24 cellular contexts compared by ENCODE assay signal in genomic region chr9:9961487-9961886, GRCh38.
"Had no signal": no experiment of that assay in that cellular context is flagged by ENCODE, and none has a peak within 500 bp of the region (broad histone marks: within the 10 kb centered on the region; RNA-seq: fewer than 3 reads in every experiment).

No MANE protein-coding gene starts in this region.

- H3K27me3 Mint-ChIP-seq: activated CD4-positive, alpha-beta T cell treated with anti-CD3 and anti-CD28 coated beads for 36 hours; activated naive CD8-positive, alpha-beta T cell; activated T-cell treated with anti-CD3 and anti-CD28 coated beads, Interleukin-2, amount 50 U/mL, for 24 hours; activated T-helper 17 cell treated with anti-CD3 and anti-CD28 coated beads, Interleukin-2, amount 50 U/mL, for 72 hours; dendritic cell treated with granulocyte-macrophage colony-stimulating factor and Interleukin-4, amounts not matched to agents 40 ng/mL and 50 ng/mL, for 4 days; natural killer cell treated with Interleukin-12 subunit alpha and Interleukin-12 subunit beta and Interleukin-15 and Interleukin-18, amount 100 ng/mL, for 72 hours had no signal

- H3K27ac Mint-ChIP-seq: activated CD4-positive, alpha-beta T cell treated with anti-CD3 and anti-CD28 coated beads for 36 hours; activated naive CD8-positive, alpha-beta T cell; activated T-cell treated with anti-CD3 and anti-CD28 coated beads, Interleukin-2, amount 50 U/mL, for 24 hours; activated T-helper 17 cell treated with anti-CD3 and anti-CD28 coated beads, Interleukin-2, amount 50 U/mL, for 72 hours; dendritic cell treated with granulocyte-macrophage colony-stimulating factor and Interleukin-4, amounts not matched to agents 40 ng/mL and 50 ng/mL, for 4 days; immature natural killer cell; natural killer cell treated with Interleukin-12 subunit alpha and Interleukin-12 subunit beta and Interleukin-15 and Interleukin-18, amount 100 ng/mL, for 72 hours; WTC11 had no signal

- DNase-seq: activated CD4-positive, alpha-beta T cell treated with anti-CD3 and anti-CD28 coated beads for 36 hours; activated CD4-positive, alpha-beta T cell treated with anti-CD3 and anti-CD28 coated beads, Interleukin-2, amount 50 U/mL, for 4 hours; activated CD8-positive, alpha-beta memory T cell treated with anti-CD3 and anti-CD28 coated beads for 24 hours; activated CD8-positive, alpha-beta memory T cell treated with anti-CD3 and anti-CD28 coated beads, Interleukin-2, amount 50 U/mL, for 4 hours; activated naive CD4-positive, alpha-beta T cell; activated T-cell treated with anti-CD3 and anti-CD28 coated beads, Interleukin-2, amount 50 U/mL, for 24 hours; amniotic stem cell; effector CD8-positive, alpha-beta T cell; glutamatergic neuron; immature natural killer cell; left ventricle myocardium superior; mammary epithelial cell; midbrain; ovary; psoas muscle; right lobe of liver; stimulated activated CD4-positive, alpha-beta T cell treated with anti-CD3 and anti-CD28 coated beads, Interleukin-1b, Interleukin-23, amount 100 ng/mL, for 48 hours; stomach; T-helper 9 cell had no signal

- H3K36me3 Mint-ChIP-seq: activated naive CD8-positive, alpha-beta T cell; immature natural killer cell; natural killer cell treated with Interleukin-12 subunit alpha and Interleukin-12 subunit beta and Interleukin-15 and Interleukin-18, amount 100 ng/mL, for 72 hours; WTC11 had no signal

- H3K4me1 Mint-ChIP-seq: activated CD4-positive, alpha-beta T cell treated with anti-CD3 and anti-CD28 coated beads for 36 hours; activated T-helper 17 cell treated with anti-CD3 and anti-CD28 coated beads, Interleukin-2, amount 50 U/mL, for 72 hours; immature natural killer cell had no signal

- H3K4me3 Mint-ChIP-seq: activated CD4-positive, alpha-beta T cell treated with anti-CD3 and anti-CD28 coated beads for 36 hours; activated naive CD8-positive, alpha-beta T cell; activated T-cell treated with anti-CD3 and anti-CD28 coated beads, Interleukin-2, amount 50 U/mL, for 24 hours; activated T-helper 17 cell treated with anti-CD3 and anti-CD28 coated beads, Interleukin-2, amount 50 U/mL, for 72 hours; dendritic cell treated with granulocyte-macrophage colony-stimulating factor and Interleukin-4, amounts not matched to agents 40 ng/mL and 50 ng/mL, for 4 days; immature natural killer cell; natural killer cell treated with Interleukin-12 subunit alpha and Interleukin-12 subunit beta and Interleukin-15 and Interleukin-18, amount 100 ng/mL, for 72 hours; WTC11 had no signal

- H3K9me3 Mint-ChIP-seq: activated T-cell treated with anti-CD3 and anti-CD28 coated beads, Interleukin-2, amount 50 U/mL, for 24 hours; activated T-helper 17 cell treated with anti-CD3 and anti-CD28 coated beads, Interleukin-2, amount 50 U/mL, for 72 hours; dendritic cell treated with granulocyte-macrophage colony-stimulating factor and Interleukin-4, amounts not matched to agents 40 ng/mL and 50 ng/mL, for 4 days; WTC11 had no signal
